ENCODE assay signal across 22 cellular contexts in the genomic region with DNA sequence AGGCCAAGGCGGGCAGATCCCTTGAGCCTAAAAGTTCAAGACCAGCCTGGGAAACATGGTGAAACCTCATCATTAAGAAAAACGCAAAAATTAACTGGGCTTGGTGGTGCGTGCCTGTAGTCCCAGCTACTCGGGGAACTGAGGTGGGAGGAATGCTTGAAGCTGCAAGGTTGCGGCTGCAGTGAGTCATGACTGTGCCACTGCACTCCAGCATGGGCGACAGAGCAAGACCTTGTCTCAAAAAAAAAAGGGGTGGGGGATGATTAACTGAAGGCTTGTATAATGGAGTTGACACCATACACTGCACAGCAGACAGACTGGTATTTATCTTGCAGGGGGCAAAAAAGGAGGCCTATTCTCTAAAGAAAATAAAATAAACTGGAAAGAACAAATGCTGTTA. TPM values are rescaled to one million over a fixed set of nuclear protein-coding genes. Genes with fewer than 3 reads are reported as not detected.
A peak's percentile ranks its signal among the peaks of the same experiment; 100 is the strongest.
DNase-seq lines count a peak whose midpoint lies in the region; TF ChIP-seq lines count a peak whose summit lies in the region.
"Had no signal": no experiment of that assay in that cellular context is flagged by ENCODE, and none has a peak within 500 bp of the region (broad histone marks: within the 10 kb centered on the region; RNA-seq: fewer than 3 reads in every experiment).

No MANE protein-coding gene starts in this region.

- no peak overlapping the region for H2AK5ac ChIP-seq in trophoblast cell (ENCODE audit: low read length)

- peak overlapping the region; percentile 64 for H3K27ac ChIP-seq in trophoblast cell (ENCODE audit: low read depth, low read length)
- H3K27ac ChIP-seq in SJCRH30: no peak overlapping the region
- H3K27ac ChIP-seq: SJSA1, testis had no signal

- peak overlapping the region; percentile 76 for H3K4ac ChIP-seq in trophoblast cell (ENCODE audit: low read depth, low read length)

- H3K36me3 ChIP-seq in trophoblast cell (ENCODE audit: control insufficient read depth in 1 of 2, insufficient read depth in 2 of 2, low read length in 2 of 2) (peaks cover 0 to 5% of the 10 kb centered on the region in 2 experiments), SJCRH30 (peaks cover 23% of the 10 kb centered on the region)

- no peak overlapping the region for H3K23ac ChIP-seq in trophoblast cell (ENCODE audit: low read length)

- no peak overlapping the region for H3K4me2 ChIP-seq in trophoblast cell (ENCODE audit: low read length)
- H3K4me2 ChIP-seq: PC-9 had no signal

- no peak overlapping the region for H2AFZ ChIP-seq in trophoblast cell (ENCODE audit: insufficient read depth, low read length, poor library complexity)
- H2AFZ ChIP-seq: PC-9 had no signal

- peaks cover 5% of the 10 kb centered on the region for H3K79me1 ChIP-seq in trophoblast cell (ENCODE audit: low read length)

- TF ChIP-seq CTCF in epithelial cell of proximal tubule (conservative IDR thresholded peaks at IDR 0.05; ENCODE audit: low read depth, low read length): no peak

- no peak overlapping the region for H3K9ac ChIP-seq in trophoblast cell (ENCODE audit: low read length)

- H2BK120ac ChIP-seq in trophoblast cell (ENCODE audit: insufficient read depth, low read length, poor library complexity): no peak overlapping the region

- H3K18ac ChIP-seq in trophoblast cell (ENCODE audit: low read length): peak overlapping the region; percentile 30

- H3K27me3 ChIP-seq in trophoblast cell (ENCODE audit: insufficient read depth, low read length): no peaks in the 10 kb centered on the region
- H3K27me3 ChIP-seq in SJCRH30: no peaks in the 10 kb centered on the region
- H3K27me3 ChIP-seq: SJSA1, testis had no signal

- no peak overlapping the region for H3K14ac ChIP-seq in trophoblast cell (ENCODE audit: low read length)

- H4K91ac ChIP-seq in trophoblast cell (ENCODE audit: low read depth, low read length): no peak overlapping the region

- no peak overlapping the region for H4K8ac ChIP-seq in trophoblast cell (ENCODE audit: low read depth, low read length)

- H3K79me2 ChIP-seq in trophoblast cell (ENCODE audit: control insufficient read depth, insufficient read depth, low read length, poor library complexity): peaks cover 3% of the 10 kb centered on the region

- no CpG with 5 or more reads among the region's 6 CpGs for WGBS in trophoblast cell (ENCODE audit: extremely low coverage, insufficient coverage, insufficient read length)

- H4K12ac ChIP-seq in trophoblast cell (ENCODE audit: low read depth, low read length): no peak overlapping the region

- H3K4me1 ChIP-seq in trophoblast cell (ENCODE audit: control insufficient read depth in 1 of 2, insufficient read depth in 2 of 2, low read length in 2 of 2): peaks cover 12 to 19% of the 10 kb centered on the region in 2 experiments
- no peaks in the 10 kb centered on the region for H3K4me1 ChIP-seq in SJCRH30
- H3K4me1 ChIP-seq: SJSA1, testis had no signal

- H2BK12ac ChIP-seq in trophoblast cell (ENCODE audit: low read length): no peak overlapping the region

- H3K4me3 ChIP-seq in epithelial cell of proximal tubule (ENCODE audit: low read depth, low read length) (no peak overlapping the region), trophoblast cell (ENCODE audit: low read depth, low read length) (no peak overlapping the region), SJCRH30 (no peak overlapping the region)
- H3K4me3 ChIP-seq: PC-9, SJSA1, testis had no signal

- H3K9me3 ChIP-seq in trophoblast cell (ENCODE audit: insufficient read depth, low read depth, low read length): no peaks in the 10 kb centered on the region
- no peaks in the 10 kb centered on the region for H3K9me3 ChIP-seq in SJCRH30 (replicated peaks)
- H3K9me3 ChIP-seq: SJSA1, testis had no signal

- peak; percentile 19 for DNase-seq in ELF-1 (ENCODE audit: low read depth, low spot score)
- peak; percentile 22 for DNase-seq in M059J (ENCODE audit: low read depth)
- peak; percentile 50 for DNase-seq in epithelial cell of proximal tubule (ENCODE audit: low read depth)
- peak; percentile 12 to 50 for DNase-seq in trophoblast cell
- no peak for DNase-seq in NCI-H187 treated with DMSO at 0.1 percent for 48 hours (lab: John Stamatoyannopoulos, UW)
- DNase-seq in SJCRH30: no peak
- no peak for DNase-seq in GM03348 (ENCODE audit: low spot score)
- DNase-seq: activated CD4-positive, alpha-beta memory T cell treated with anti-CD3 and anti-CD28 coated beads for 36 hours; activated naive CD4-positive, alpha-beta T cell treated with Interleukin-2 at 50 U/mL for 16 hours; activated T-cell treated with anti-CD3 and anti-CD28 coated beads for 4 hours; amygdala; CD8-positive, alpha-beta memory T cell; foreskin melanocyte; hypothalamus; MV-4-11; naive thymus-derived CD8-positive, alpha-beta T cell; NCI-H2029; NCI-H345; PC-9; posterior cingulate gyrus; testis had no signal

- peak overlapping the region; percentile 73 for H2BK5ac ChIP-seq in trophoblast cell (ENCODE audit: low read depth, low read length, poor library complexity)

RNA-seq across cellular contexts. Expression of a gene that starts 27.7 kb away (rescaled TPM):
- total RNA-seq in M059J (2014; rRNA removed; shearing (Covaris generic)): 118 and 138 TPM in 2 replicates
- total RNA-seq in epithelial cell of proximal tubule: 103 and 115 TPM in 2 replicates
- polyA plus RNA-seq in trophoblast cell (2013): 48.5 and 49.5 TPM in 2 replicates
- total RNA-seq in SJCRH30 (2014; rRNA removed; shearing (Covaris generic)): 86.8 and 101 TPM in 2 replicates

Comparison
In these comparisons a context has a peak if more than half of its experiments do, and no peak if none do; other contexts are left out.
1. DNase-seq: peak in ELF-1 (single experiment), M059J (single experiment), epithelial cell of proximal tubule (single experiment) and trophoblast cell (2 of 2); none in NCI-H187 treated with DMSO at 0.1 percent for 48 hours (single experiment), SJCRH30 (0 of 2) and GM03348 (single experiment).